10 cellular contexts compared by ENCODE assay signal in genomic region chr2:226797989-226798421, GRCh38. TPM values are rescaled to one million over a fixed set of nuclear protein-coding genes. Genes with fewer than 3 reads are reported as not detected.
DNase-seq lines count a peak whose midpoint lies in the region; ATAC-seq and TF ChIP-seq lines count a peak whose summit lies in the region.
"Had no signal": no experiment of that assay in that cellular context is flagged by ENCODE, and none has a peak within 500 bp of the region (broad histone marks: within the 10 kb centered on the region; RNA-seq: fewer than 3 reads in every experiment).

No MANE protein-coding gene starts in this region.

- H3K9ac ChIP-seq in duodenal mucosa (ENCODE audit: low read depth in 1 of 2, low read length in 2 of 2) = peak overlapping the region; percentile 61 to 74

- H3K27me3 ChIP-seq in duodenal mucosa (ENCODE audit: control insufficient read depth in 1 of 2, insufficient read depth in 2 of 2, low read length in 2 of 2) = no peaks in the 10 kb centered on the region
- H3K27me3 ChIP-seq in muscle layer of duodenum (ENCODE audit: low read depth, low read length) = no peaks in the 10 kb centered on the region
- H3K27me3 ChIP-seq in HAP-1 (ENCODE audit: low read depth) = no peaks in the 10 kb centered on the region

- peak overlapping the region; percentile 81 for H3K27ac ChIP-seq in 22Rv1
- H3K27ac ChIP-seq in duodenal mucosa (ENCODE audit: low read depth, low read length) = peak overlapping the region; percentile 78
- peak overlapping the region; percentile 60 for H3K27ac ChIP-seq in muscle layer of duodenum (ENCODE audit: low read length)

- H3K9me3 Mint-ChIP-seq in IgD-negative memory B cell = no peaks in the 10 kb centered on the region
- H3K9me3 Mint-ChIP-seq: dendritic cell treated with granulocyte-macrophage colony-stimulating factor and Interleukin-4, amounts not matched to agents 40 ng/mL and 50 ng/mL, for 4 days had no signal

- no peaks in the 10 kb centered on the region for H3K9me3 ChIP-seq in duodenal mucosa (ENCODE audit: control insufficient read depth in 1 of 2, low read length in 2 of 2)
- H3K9me3 ChIP-seq in muscle layer of duodenum (ENCODE audit: control insufficient read depth in 1 of 2, low read length in 2 of 2) = no peaks in the 10 kb centered on the region
- no peaks in the 10 kb centered on the region for H3K9me3 ChIP-seq in HAP-1

- H3K4me1 Mint-ChIP-seq in IgD-negative memory B cell = peaks cover 25 to 26% (median 26%) of the 10 kb centered on the region in 3 donors

- peak overlapping the region; percentile 77 to 84 for H3K4me3 ChIP-seq in duodenal mucosa (ENCODE audit: low read depth in 1 of 2, low read length in 2 of 2)
- H3K4me3 ChIP-seq in muscle layer of duodenum (ENCODE audit: low read depth in 1 of 2, low read length in 2 of 2) = peak overlapping the region; percentile 60 to 91
- H3K4me3 ChIP-seq in HAP-1 = no peak overlapping the region
- H3K4me3 ChIP-seq: K562 had no signal

- no peak for ATAC-seq in HG03025 (IDR thresholded peaks at IDR 0.05; ENCODE audit: low FRiP score, unreplicated experiment)
- ATAC-seq: K562 had no signal

- H3K4me1 ChIP-seq in duodenal mucosa (ENCODE audit: control insufficient read depth in 1 of 2, insufficient read depth in 2 of 2, low read length in 2 of 2) (peaks cover 29 to 57% of the 10 kb centered on the region in 2 donors), muscle layer of duodenum (ENCODE audit: control insufficient read depth in 1 of 2, insufficient read depth in 2 of 2, low read length in 2 of 2) (peaks cover 0 to 29% of the 10 kb centered on the region in 2 donors), HAP-1 (no peaks in the 10 kb centered on the region; the same call in 1 of the 2 replicates)

- H3K36me3 Mint-ChIP-seq in IgD-negative memory B cell = no peaks in the 10 kb centered on the region

- in situ Hi-C loops in HAP-1 (cut with MboI; ENCODE audit: low sequenced_read_pairs) = loop anchor here (10.0 to 25.0 kb wide), 2 partner anchors 187 to 1136 kb away; no protein-coding TSS in a partner anchor

- H3K27me3 Mint-ChIP-seq in IgD-negative memory B cell = no peaks in the 10 kb centered on the region

- H3K36me3 ChIP-seq in duodenal mucosa (ENCODE audit: control insufficient read depth in 1 of 2, insufficient read depth in 2 of 2, low read length in 2 of 2) (no peaks in the 10 kb centered on the region), muscle layer of duodenum (ENCODE audit: control insufficient read depth in 1 of 2, insufficient read depth in 2 of 2, low read length in 2 of 2) (no peaks in the 10 kb centered on the region), HAP-1 (replicated peaks) (no peaks in the 10 kb centered on the region)

- no peak for DNase-seq in HAP-1 (ENCODE audit: low spot score in 2 of 2)
- no peak for DNase-seq in middle frontal gyrus (ENCODE audit: extremely low spot score, low spot score)
- no peak for DNase-seq in amygdala (lab: John Stamatoyannopoulos, UW)

- peak overlapping the region; percentile 88 to 97 (median 96) for H3K4me3 Mint-ChIP-seq in IgD-negative memory B cell

- H3K27ac Mint-ChIP-seq in IgD-negative memory B cell = peak overlapping the region in 1 of 3 donors; percentile 90
- H3K27ac Mint-ChIP-seq: dendritic cell treated with granulocyte-macrophage colony-stimulating factor and Interleukin-4, amounts not matched to agents 40 ng/mL and 50 ng/mL, for 4 days had no signal

- no peak for TF ChIP-seq CTCF in 22Rv1 (IDR thresholded peaks at IDR 0.05)

RNA-seq across cellular contexts. Expression of gene IRS1, which starts 1.6 kb away (rescaled TPM):
- polyA plus RNA-seq in IgD-negative memory B cell = 0.21 TPM

RNA-seq across cellular contexts. Expression of gene RHBDD1, which starts 37.8 kb away (rescaled TPM):
- 32.0 TPM for polyA plus RNA-seq in IgD-negative memory B cell
